In the genomic region with DNA sequence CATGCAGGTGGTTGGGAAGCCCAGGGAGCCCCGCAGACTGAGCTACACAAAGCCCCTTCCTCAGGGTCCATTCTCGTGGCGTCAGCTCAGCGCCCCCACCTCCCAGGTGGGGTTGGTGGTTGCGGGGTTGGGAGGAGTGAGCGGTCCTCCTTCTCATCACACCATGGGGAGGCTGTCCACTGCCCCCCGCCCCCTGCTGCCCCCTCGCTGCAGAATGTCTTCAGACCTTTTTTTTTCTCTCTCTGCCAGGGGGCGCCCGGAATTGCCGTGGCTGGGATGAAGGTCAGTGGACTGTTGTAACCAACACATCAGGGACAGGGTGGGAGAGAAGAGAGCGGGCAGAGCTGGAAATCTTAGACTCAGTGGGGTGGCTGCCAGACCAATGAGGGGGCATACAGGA, we compare ENCODE assay signal across 24 cellular contexts.
A peak's percentile ranks its signal among the peaks of the same experiment; 100 is the strongest.
DNase-seq lines count a peak whose midpoint lies in the region; ATAC-seq, FAIRE-seq and TF ChIP-seq lines count a peak whose summit lies in the region.
"Had no signal": no experiment of that assay in that cellular context is flagged by ENCODE, and none has a peak within 500 bp of the region (broad histone marks: within the 10 kb centered on the region; RNA-seq: fewer than 3 reads in every experiment).

No MANE protein-coding gene starts in this region.

- H2BK120ac ChIP-seq in H9 (ENCODE audit: low read depth, low read length, poor library complexity, severe bottlenecking) (no peak overlapping the region), H1 (replicated peaks; ENCODE audit: low read depth, low read length) (no peak overlapping the region), neuronal stem cell (ENCODE audit: low read depth, low read length) (no peak overlapping the region)

- no peak overlapping the region for H4K8ac ChIP-seq in H9 (replicated peaks; ENCODE audit: insufficient read length, low read depth, low read length)
- no peak overlapping the region for H4K8ac ChIP-seq in H1 (ENCODE audit: extremely low read depth, insufficient read depth, low read length)
- H4K8ac ChIP-seq in neuronal stem cell (ENCODE audit: low read depth, low read length): no peak overlapping the region

- H3K27me3 ChIP-seq in HepG2 (ENCODE audit: control insufficient read depth in 1 of 2, insufficient read depth in 2 of 2, low read length in 2 of 2) (peaks cover 10 to 38% of the 10 kb centered on the region in 2 experiments; a peak in 3 of 5 replicates), right lobe of liver (no peaks in the 10 kb centered on the region), H9 (ENCODE audit: insufficient read depth, low read length) (no peaks in the 10 kb centered on the region), H1 (replicated peaks in 1 of 4; ENCODE audit: control insufficient read depth in 3 of 4, extremely low read depth in 1 of 4, insufficient read depth in 3 of 4, low read length in 3 of 4) (peaks cover 0 to 3% (median 0%) of the 10 kb centered on the region in 4 experiments; a peak in 1 of 7 replicates), neuronal stem cell (ENCODE audit: control insufficient read depth in 3 of 3, insufficient read depth in 3 of 3, low read depth in 1 of 3, low read length in 3 of 3) (no peaks in the 10 kb centered on the region)
- H3K27me3 ChIP-seq: BLaER1 treated with 17β-estradiol and CSF1 and Interleukin-3, amounts not matched to agents 10 nM and 100 nM had no signal

- no peaks in the 10 kb centered on the region for H3K9me3 ChIP-seq in HepG2 (ENCODE audit: low read length)
- no peaks in the 10 kb centered on the region for H3K9me3 ChIP-seq in right lobe of liver
- no peaks in the 10 kb centered on the region for H3K9me3 ChIP-seq in H9 (ENCODE audit: control insufficient read depth, low read depth, low read length)
- H3K9me3 ChIP-seq in H1 (ENCODE audit: insufficient read depth in 2 of 2, low read depth in 1 of 2, low read length in 1 of 2): no peaks in the 10 kb centered on the region
- H3K9me3 ChIP-seq in neuronal stem cell (replicated peaks in 1 of 2; ENCODE audit: control insufficient read depth in 2 of 2, insufficient read depth in 1 of 2, low read depth in 1 of 2, low read length in 2 of 2): no peaks in the 10 kb centered on the region
- H3K9me3 ChIP-seq: BLaER1 treated with 17β-estradiol and CSF1 and Interleukin-3, amounts not matched to agents 10 nM and 100 nM; HAP-1 had no signal

- no peaks in the 10 kb centered on the region for H3K23me2 ChIP-seq in H9 (ENCODE audit: insufficient read length, low read depth, low read length, poor library complexity, severe bottlenecking)
- no peaks in the 10 kb centered on the region for H3K23me2 ChIP-seq in H1 (ENCODE audit: low read depth, low read length)

- TF ChIP-seq EP300 in HepG2 (IDR thresholded peaks at IDR 0.05; ENCODE audit: low read depth in 2 of 2, low read length in 2 of 2) (no peak), HepG2 (CRISPR knock-in tag; IDR thresholded peaks at IDR 0.05; ENCODE audit: borderline replicate concordance) (no peak), H1 (IDR thresholded peaks at IDR 0.05; ENCODE audit: borderline replicate concordance in 1 of 2, low read depth in 2 of 2, low read length in 2 of 2) (no peak)

- no peak overlapping the region for H3T11ph ChIP-seq in H9 (ENCODE audit: low read length)

- no peaks in the 10 kb centered on the region for H3K79me2 ChIP-seq in HepG2 (ENCODE audit: insufficient read depth, low read length)
- H3K79me2 ChIP-seq in H9 (ENCODE audit: insufficient read depth, low read length): no peaks in the 10 kb centered on the region
- H3K79me2 ChIP-seq in H1 (ENCODE audit: control insufficient read depth in 1 of 2, insufficient read depth in 2 of 2, low read length in 2 of 2): no peaks in the 10 kb centered on the region

- TF ChIP-seq RAD21 in HepG2 (CRISPR knock-in tag; IDR thresholded peaks at IDR 0.05) (no peak), H1 (IDR thresholded peaks at IDR 0.05 in 1 of 2, conservative IDR thresholded peaks at IDR 0.05 in 1 of 2; ENCODE audit: low read depth in 2 of 2, low read length in 2 of 2) (peak in 1 of 2 experiments; percentile 33; a peak in 2 of 4 replicates)

- H3K4me3 Mint-ChIP-seq in H9 (no peak overlapping the region), immature natural killer cell (no peak overlapping the region)
- H3K4me3 Mint-ChIP-seq: B cell; CD14-positive monocyte; CD4-positive, alpha-beta T cell; CD8-positive, alpha-beta memory T cell; HFFc6 had no signal

- no peak overlapping the region for H2BK5ac ChIP-seq in H9 (ENCODE audit: insufficient read length, low read length)
- H2BK5ac ChIP-seq in H1 (ENCODE audit: low read depth, low read length): no peak overlapping the region
- no peak overlapping the region for H2BK5ac ChIP-seq in neuronal stem cell (ENCODE audit: low read length)

- peaks cover 17 to 30% of the 10 kb centered on the region in 2 experiments for H3K4me1 Mint-ChIP-seq in H9
- H3K4me1 Mint-ChIP-seq in immature natural killer cell: no peaks in the 10 kb centered on the region
- H3K4me1 Mint-ChIP-seq: B cell; CD14-positive monocyte; CD8-positive, alpha-beta memory T cell had no signal

- CTCF ChIA-PET in HepG2 (lab: Yijun Ruan, JAX; ENCODE audit: low intra/inter-chr PET ratio, low total read pairs) (no interaction called here), H1 (lab: Charles Lee; ENCODE audit: partially characterized antibody) (interaction anchor here (0.6 to 14.1 kb wide), 30 partner anchors 8 to 1231 kb away, joined by 3 to 321 read pairs (median 4); no protein-coding TSS in a partner anchor)

- H3K36me3 ChIP-seq in HepG2 (replicated peaks in 1 of 2; ENCODE audit: control insufficient read depth in 1 of 2, insufficient read depth in 2 of 2, low read length in 2 of 2) (no peaks in the 10 kb centered on the region), right lobe of liver (no peaks in the 10 kb centered on the region), H1 (ENCODE audit: control insufficient read depth in 2 of 4, insufficient read depth in 4 of 4, low read length in 3 of 4) (no peaks in the 10 kb centered on the region), neuronal stem cell (replicated peaks in 1 of 2; ENCODE audit: control insufficient read depth in 2 of 2, insufficient read depth in 2 of 2, low read length in 2 of 2) (no peaks in the 10 kb centered on the region)
- H3K36me3 ChIP-seq: BLaER1 treated with 17β-estradiol and CSF1 and Interleukin-3, amounts not matched to agents 10 nM and 100 nM; HAP-1 had no signal

- H3K23ac ChIP-seq in H9 (ENCODE audit: insufficient read length, low read depth, low read length): no peak overlapping the region
- no peak overlapping the region for H3K23ac ChIP-seq in H1 (ENCODE audit: insufficient read length)
- no peak overlapping the region for H3K23ac ChIP-seq in neuronal stem cell (ENCODE audit: low read depth, low read length, poor library complexity)

- DNase-seq in HepG2 (ENCODE audit: low spot score) (no peak), right lobe of liver (no peak), H9 (no peak), H1 (ENCODE audit: low read depth in 1 of 2, low spot score in 2 of 2) (no peak), neuronal stem cell (ENCODE audit: low spot score) (no peak), foreskin fibroblast (no peak), immature natural killer cell (no peak), DMS 273 treated with DMSO at 0.1 percent for 48 hours (lab: John Stamatoyannopoulos, UW) (no peak)
- DNase-seq: Calu3; CD4-positive, alpha-beta T cell; CD8-positive, alpha-beta memory T cell; DMS79; EL; GDM1; GM23248; HFFc6 had no signal

- no peak overlapping the region for H2BK12ac ChIP-seq in H9 (ENCODE audit: insufficient read length, low read depth, low read length)
- no peak overlapping the region for H2BK12ac ChIP-seq in H1 (ENCODE audit: low read depth, low read length)
- H2BK12ac ChIP-seq in neuronal stem cell (ENCODE audit: low read length): no peak overlapping the region

- H3K56ac ChIP-seq in H9 (ENCODE audit: insufficient read length, low read depth, low read length) (no peak overlapping the region), H1 (replicated peaks; ENCODE audit: insufficient read length, low read depth, low read length) (no peak overlapping the region)

- H2BK15ac ChIP-seq in H9 (ENCODE audit: low read depth, low read length) (no peak overlapping the region), H1 (ENCODE audit: low read length) (no peak overlapping the region), neuronal stem cell (ENCODE audit: low read length) (no peak overlapping the region)

- H4K5ac ChIP-seq in H9 (ENCODE audit: insufficient read length, low read depth, low read length): no peak overlapping the region
- no peak overlapping the region for H4K5ac ChIP-seq in H1 (ENCODE audit: insufficient read length, low read depth, low read length)

- POLR2A ChIA-PET in HepG2 (lab: Yijun Ruan, JAX) (no interaction called here), H1 (lab: Charles Lee; ENCODE audit: partially characterized antibody) (interaction anchor here (0.6 to 1.6 kb wide), 3 partner anchors 22 to 219 kb away, joined by 3 to 4 read pairs (median 4); no protein-coding TSS in a partner anchor)

- no peaks in the 10 kb centered on the region for H3K36me3 Mint-ChIP-seq in H9 (ENCODE audit: insufficient read depth in 1 of 3, low read depth in 3 of 3)
- H3K36me3 Mint-ChIP-seq in immature natural killer cell: peaks cover 0 to 5% (median 0%) of the 10 kb centered on the region in 3 donors
- H3K36me3 Mint-ChIP-seq: CD14-positive monocyte; CD8-positive, alpha-beta memory T cell had no signal

- TF ChIP-seq POLR2A in HepG2 (IDR thresholded peaks at IDR 0.05; ENCODE audit: insufficient read depth in 1 of 2, low read depth in 2 of 2, low read length in 2 of 2) (no peak), right lobe of liver (IDR thresholded peaks at IDR 0.05) (no peak), H1 (IDR thresholded peaks at IDR 0.05; ENCODE audit: control extremely low read depth in 1 of 2, low read depth in 2 of 2, low read length in 2 of 2) (no peak)

- H3K27ac Mint-ChIP-seq in H9: no peak overlapping the region; a peak in 1 of 7 replicates
- no peak overlapping the region for H3K27ac Mint-ChIP-seq in immature natural killer cell
- H3K27ac Mint-ChIP-seq: B cell; CD14-positive monocyte; CD4-positive, alpha-beta T cell; HFFc6 had no signal

- H3K4me1 ChIP-seq in HepG2 (ENCODE audit: insufficient read depth, low read length): no peaks in the 10 kb centered on the region
- peaks cover 0 to 16% (median 2%) of the 10 kb centered on the region in 4 donors for H3K4me1 ChIP-seq in right lobe of liver
- no peaks in the 10 kb centered on the region for H3K4me1 ChIP-seq in H9 (ENCODE audit: insufficient read depth, low read length)
- H3K4me1 ChIP-seq in H1 (replicated peaks in 1 of 4; ENCODE audit: control insufficient read depth in 3 of 4, insufficient read depth in 4 of 4, low read length in 3 of 4): peaks cover 0 to 5% (median 2%) of the 10 kb centered on the region in 4 experiments; a peak in 4 of 7 replicates
- H3K4me1 ChIP-seq in neuronal stem cell (ENCODE audit: control insufficient read depth in 2 of 2, insufficient read depth in 1 of 2, low read depth in 1 of 2, low read length in 2 of 2): peaks cover 1 to 9% of the 10 kb centered on the region in 2 donors
- H3K4me1 ChIP-seq: HAP-1 had no signal

- H3K27ac ChIP-seq in HepG2 (ENCODE audit: extremely low read length, insufficient read depth, low read length) (no peak overlapping the region), right lobe of liver (no peak overlapping the region), H9 (ENCODE audit: insufficient read length, low read depth, low read length) (no peak overlapping the region), H1 (ENCODE audit: low read depth, low read length) (no peak overlapping the region), neuronal stem cell (replicated peaks; ENCODE audit: low read length) (no peak overlapping the region)
- H3K27ac ChIP-seq: 22Rv1; BLaER1 treated with 17β-estradiol and CSF1 and Interleukin-3, amounts not matched to agents 10 nM and 100 nM; GM23248 had no signal

- no peak overlapping the region for H3K4me2 ChIP-seq in HepG2 (ENCODE audit: low read depth, low read length)
- no peak overlapping the region for H3K4me2 ChIP-seq in H9 (ENCODE audit: insufficient read depth, insufficient read length, low read length)
- no peak overlapping the region for H3K4me2 ChIP-seq in H1 (ENCODE audit: insufficient read depth in 1 of 2, low read depth in 2 of 2, low read length in 2 of 2)
- no peak overlapping the region for H3K4me2 ChIP-seq in neuronal stem cell (ENCODE audit: insufficient read depth, low read length, poor library complexity, severe bottlenecking)
- H3K4me2 ChIP-seq: BLaER1 treated with 17β-estradiol and CSF1 and Interleukin-3, amounts not matched to agents 10 nM and 100 nM had no signal

- H3K18ac ChIP-seq in H9 (ENCODE audit: insufficient read length, low read depth, low read length): no peak overlapping the region
- no peak overlapping the region for H3K18ac ChIP-seq in H1 (ENCODE audit: extremely low read depth, low read length)
- H3K18ac ChIP-seq in neuronal stem cell (ENCODE audit: low read length): no peak overlapping the region

- H3K9me3 Mint-ChIP-seq in H9 (no peaks in the 10 kb centered on the region), immature natural killer cell (no peaks in the 10 kb centered on the region)
- H3K9me3 Mint-ChIP-seq: CD14-positive monocyte; CD4-positive, alpha-beta T cell; CD8-positive, alpha-beta memory T cell; HFFc6 had no signal

- no TSS peak for BruUV-seq in HepG2 (replicated peaks; lab: Mats Ljungman, UMichigan)

- H3K4ac ChIP-seq in H9 (ENCODE audit: low read depth, low read length) (no peak overlapping the region), H1 (replicated peaks; ENCODE audit: insufficient read length, low read depth, low read length) (no peak overlapping the region), neuronal stem cell (ENCODE audit: low read length) (no peak overlapping the region)

- in situ Hi-C loops in HepG2 (cut with HindIII; ENCODE audit: extremely low pct_ligation_motif_present, low pct_unique_long_range_greater_than_20kb): no loop called here

- H3K79me1 ChIP-seq in H9 (ENCODE audit: insufficient read depth, low read depth, low read length, poor library complexity, severe bottlenecking) (no peaks in the 10 kb centered on the region), H1 (ENCODE audit: low read depth, low read length) (no peaks in the 10 kb centered on the region), neuronal stem cell (ENCODE audit: low read depth, low read length) (no peaks in the 10 kb centered on the region)

- no peak overlapping the region for H4K91ac ChIP-seq in H9 (ENCODE audit: insufficient read length, low read depth, low read length)
- H4K91ac ChIP-seq in H1 (replicated peaks; ENCODE audit: insufficient read length, low read length): no peak overlapping the region
- H4K91ac ChIP-seq in neuronal stem cell (ENCODE audit: low read depth, low read length, poor library complexity): no peak overlapping the region

- no peak overlapping the region for H2AK5ac ChIP-seq in H9 (ENCODE audit: insufficient read length, low read length)
- H2AK5ac ChIP-seq in H1 (ENCODE audit: low read depth, low read length): no peak overlapping the region
- peak overlapping the region; percentile 42 for H2AK5ac ChIP-seq in neuronal stem cell (ENCODE audit: low read depth, low read length)

- intact Hi-C loops in HepG2 (cut with micrococcal nuclease; ENCODE audit: unreplicated experiment) (loop anchor here (10.0 kb wide), 2 partner anchors 173 to 273 kb away; no protein-coding TSS in a partner anchor), right lobe of liver (cut with DNase I) (loop anchor here (5.0 to 10.0 kb wide), 2 partner anchors 36 to 113 kb away; a partner anchor contains a TSS)

- TF ChIP-seq CTCF in HepG2 (CRISPR knock-in tag; IDR thresholded peaks at IDR 0.05) (0 out of 2 replicates have a peak, but pooled peaks have one; percentile 19), right lobe of liver (IDR thresholded peaks at IDR 0.05) (no peak), H9 (conservative IDR thresholded peaks at IDR 0.05) (peak; percentile 35; the same call in 2 of the 3 replicates), H1 (IDR thresholded peaks at IDR 0.05; ENCODE audit: control extremely low read depth in 1 of 3, insufficient read depth in 1 of 3, low read depth in 1 of 3, low read length in 3 of 3) (peak in 2 of 3 experiments; percentile 6 to 51; a peak in 3 of 4 replicates), foreskin fibroblast (IDR thresholded peaks at IDR 0.05; ENCODE audit: low read depth, low read length) (no peak)

- no peak overlapping the region for H2AFZ ChIP-seq in HepG2 (ENCODE audit: low read length)
- H2AFZ ChIP-seq in H9 (ENCODE audit: low read length): no peak overlapping the region
- no peak overlapping the region for H2AFZ ChIP-seq in H1 (ENCODE audit: low read length)
- no peak overlapping the region for H2AFZ ChIP-seq in neuronal stem cell (ENCODE audit: low read length)
- H2AFZ ChIP-seq: GM23248 had no signal

- H4K20me1 ChIP-seq in HepG2 (ENCODE audit: insufficient read depth, low read length) (no peaks in the 10 kb centered on the region), H9 (ENCODE audit: control insufficient read depth, insufficient read depth, insufficient read length) (no peaks in the 10 kb centered on the region), H1 (replicated peaks in 1 of 2; ENCODE audit: control insufficient read depth in 1 of 2, insufficient read depth in 2 of 2, low read length in 2 of 2) (no peaks in the 10 kb centered on the region)

- H3K27me3 Mint-ChIP-seq in H9 (ENCODE audit: low read depth) (peaks cover 25% of the 10 kb centered on the region), immature natural killer cell (ENCODE audit: low read depth in 3 of 3) (peaks cover 0 to 3% (median 2%) of the 10 kb centered on the region in 3 donors)

- H3K4me3 ChIP-seq in HepG2 (replicated peaks in 1 of 3; ENCODE audit: insufficient read depth in 1 of 3, low read depth in 2 of 3, low read length in 3 of 3): no peak overlapping the region
- H3K4me3 ChIP-seq in right lobe of liver: no peak overlapping the region
- no peak overlapping the region for H3K4me3 ChIP-seq in H1 (ENCODE audit: extremely low read depth in 1 of 4, insufficient read depth in 2 of 4, low read depth in 3 of 4, low read length in 4 of 4)
- no peak overlapping the region for H3K4me3 ChIP-seq in neuronal stem cell (ENCODE audit: low read length in 2 of 2)
- H3K4me3 ChIP-seq in foreskin fibroblast (ENCODE audit: low read depth in 1 of 2, low read length in 2 of 2): no peak overlapping the region
- H3K4me3 ChIP-seq: BLaER1 treated with 17β-estradiol and CSF1 and Interleukin-3, amounts not matched to agents 10 nM and 100 nM; GM12878; GM23248; HAP-1 had no signal

- H2BK20ac ChIP-seq in H9 (ENCODE audit: low read depth, low read length, poor library complexity, severe bottlenecking): no peak overlapping the region
- H2BK20ac ChIP-seq in H1 (ENCODE audit: low read length): no peak overlapping the region

- ATAC-seq in HepG2 (no peak), right lobe of liver (no peak)
- ATAC-seq: GM12878 had no signal

- H3K14ac ChIP-seq in H9 (ENCODE audit: insufficient read depth, low read length) (no peak overlapping the region), H1 (ENCODE audit: insufficient read length) (no peak overlapping the region), neuronal stem cell (ENCODE audit: low read length) (no peak overlapping the region)

- no peak overlapping the region for H3K9ac ChIP-seq in HepG2 (ENCODE audit: insufficient read depth, low read depth, low read length)
- H3K9ac ChIP-seq in H9 (ENCODE audit: extremely low read depth, insufficient read length, low read length): no peak overlapping the region
- no peak overlapping the region for H3K9ac ChIP-seq in H1 (replicated peaks in 1 of 4; ENCODE audit: extremely low read depth in 1 of 4, low read depth in 3 of 4, low read length in 3 of 4)
- no peak overlapping the region for H3K9ac ChIP-seq in neuronal stem cell (ENCODE audit: low read depth, low read length, poor library complexity)
- H3K9ac ChIP-seq: BLaER1 treated with 17β-estradiol and CSF1 and Interleukin-3, amounts not matched to agents 10 nM and 100 nM; GM23248 had no signal

- WGBS in HepG2 (ENCODE audit: low lambda C conversion rate): 2% methylated on average over 11 of the region's 12 CpGs
- WGBS in right lobe of liver (ENCODE audit: insufficient coverage, low coverage, low lambda C conversion rate, missing lambda C conversion rate): 32% methylated on average over 4 of the region's 12 CpGs
- no CpG with 5 or more reads among the region's 12 CpGs for WGBS in H9 (ENCODE audit: extremely low coverage, insufficient read length, low lambda C conversion rate)
- WGBS in H1 (ENCODE audit: extremely low coverage in 1 of 2, insufficient coverage in 1 of 2, insufficient read length in 1 of 2, insufficient replicate concordance in 2 of 2, low coverage in 1 of 2, low lambda C conversion rate in 2 of 2, missing lambda C conversion rate in 1 of 2), 2 experiments: 44% methylated on average over 8 of the region's 12 CpGs; no CpG with 5 or more reads in 1 of the 2 experiments
- no CpG with 5 or more reads among the region's 12 CpGs for WGBS in neuronal stem cell (ENCODE audit: extremely low coverage in 2 of 2, insufficient read length in 2 of 2, insufficient replicate concordance in 1 of 2), 2 donors

- FAIRE-seq in HepG2 (lab: Jason Lieb, UNC) (no peak), H1 (lab: Jason Lieb, UNC) (no peak)
- FAIRE-seq: A204.1, GM12878, GM19239 had no signal

Comparison
In these comparisons a context has a peak if more than half of its experiments do, and no peak if none do; other contexts are left out.
1. CTCF ChIP-seq: peak in HepG2 (single experiment), H9 (single experiment) and H1 (2 of 3); none in right lobe of liver (0 of 4) and foreskin fibroblast (single experiment).